18 cellular contexts compared by ENCODE assay signal in the genomic region with DNA sequence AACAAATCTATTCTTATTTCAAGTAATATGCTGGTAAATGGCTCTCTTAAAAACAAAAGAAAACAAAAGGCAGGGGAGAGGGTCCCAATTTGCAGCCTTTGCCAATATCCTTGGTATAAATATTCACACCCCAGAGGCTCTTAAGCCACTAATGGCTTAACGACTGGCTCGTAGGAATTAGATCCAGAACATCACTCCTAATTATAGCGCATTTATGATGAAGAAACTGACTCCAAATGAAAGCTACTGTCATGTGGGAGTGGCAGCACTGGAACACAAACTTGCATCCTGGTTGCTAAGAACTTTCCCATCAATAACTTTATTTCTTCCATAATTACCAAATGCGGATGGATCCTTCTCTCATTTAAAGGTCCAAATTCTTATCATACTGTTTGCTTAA.
DNase-seq lines count a peak whose midpoint lies in the region; ATAC-seq, FAIRE-seq and TF ChIP-seq lines count a peak whose summit lies in the region.
"Had no signal": no experiment of that assay in that cellular context is flagged by ENCODE, and none has a peak within 500 bp of the region (broad histone marks: within the 10 kb centered on the region; RNA-seq: fewer than 3 reads in every experiment).

No MANE protein-coding gene starts in this region.

- TF ChIP-seq CTCF in keratinocyte (optimal IDR thresholded peaks at IDR 0.05 in 1 of 3, IDR thresholded peaks at IDR 0.05 in 1 of 3, conservative IDR thresholded peaks at IDR 0.05 in 1 of 3; ENCODE audit: extremely low read depth in 1 of 3, insufficient read depth in 2 of 3, low read length in 3 of 3) = no peak
- TF ChIP-seq CTCF in foreskin fibroblast (IDR thresholded peaks at IDR 0.05; ENCODE audit: low read depth, low read length) = no peak

- FAIRE-seq in GM19239 (lab: Jason Lieb, UNC) (peak; percentile 45), keratinocyte (lab: Jason Lieb, UNC) (peak; percentile 17)
- FAIRE-seq: A549, H1 had no signal

- no peaks in the 10 kb centered on the region for H4K20me1 ChIP-seq in keratinocyte (ENCODE audit: control insufficient read depth, extremely low read depth, insufficient read depth, low read length)

- H3K27ac Mint-ChIP-seq in stimulated activated naive CD8-positive, alpha-beta T cell treated with anti-CD3 and anti-CD28 coated beads, Interleukin-15, amount 100 ng/mL, for 72 hours = no peak overlapping the region

- dilution Hi-C loops in keratinocyte (cut with MboI; ENCODE audit: extremely low pct_ligation_motif_present, low sequenced_read_pairs) = no loop called here

- H3K27ac ChIP-seq in keratinocyte (ENCODE audit: control insufficient read depth, insufficient read depth, low read length) (no peak overlapping the region), substantia nigra (ENCODE audit: low read depth, low read length, poor library complexity, severe bottlenecking) (peak overlapping the region; percentile 69)
- H3K27ac ChIP-seq: 22Rv1, A549, C4-2B had no signal

- peaks cover 50% of the 10 kb centered on the region for H3K79me2 ChIP-seq in keratinocyte (ENCODE audit: control insufficient read depth, insufficient read depth, low read length)

- no peaks in the 10 kb centered on the region for H3K27me3 Mint-ChIP-seq in stimulated activated naive CD8-positive, alpha-beta T cell treated with anti-CD3 and anti-CD28 coated beads, Interleukin-15, amount 100 ng/mL, for 72 hours
- H3K27me3 Mint-ChIP-seq: CD4-positive, alpha-beta T cell had no signal

- H3K36me3 ChIP-seq in keratinocyte (ENCODE audit: control insufficient read depth in 2 of 2, extremely low read depth in 1 of 2, insufficient read depth in 2 of 2, low read length in 2 of 2) = no peaks in the 10 kb centered on the region

- H3K4me1 ChIP-seq in keratinocyte (ENCODE audit: control insufficient read depth, extremely low read depth, insufficient read depth, low read length) = peaks cover 10% of the 10 kb centered on the region
- H3K4me1 ChIP-seq: A549, Caco-2 had no signal

- H3K4me3 ChIP-seq in keratinocyte (ENCODE audit: control insufficient read depth in 2 of 3, extremely low read depth in 1 of 3, insufficient read depth in 2 of 3, low read depth in 1 of 3, low read length in 3 of 3) (no peak overlapping the region), foreskin fibroblast (ENCODE audit: low read depth in 1 of 2, low read length in 2 of 2) (no peak overlapping the region)
- H3K4me3 ChIP-seq: A549 had no signal

- no peak overlapping the region for H3K4me2 ChIP-seq in keratinocyte (ENCODE audit: control insufficient read depth, extremely low read depth, insufficient read depth, low read depth, low read length)
- H3K4me2 ChIP-seq: A549 had no signal

- no peaks in the 10 kb centered on the region for H3K27me3 ChIP-seq in keratinocyte (ENCODE audit: control insufficient read depth, extremely low read depth, insufficient read depth, low read length)

- H3K9ac ChIP-seq in keratinocyte (ENCODE audit: control insufficient read depth, extremely low read depth, insufficient read depth, low read length) = no peak overlapping the region

- no peak overlapping the region for H3K4me3 Mint-ChIP-seq in stimulated activated naive CD8-positive, alpha-beta T cell treated with anti-CD3 and anti-CD28 coated beads, Interleukin-15, amount 100 ng/mL, for 72 hours
- H3K4me3 Mint-ChIP-seq: CD4-positive, alpha-beta T cell; H9 had no signal

- no peaks in the 10 kb centered on the region for H3K9me3 ChIP-seq in keratinocyte (ENCODE audit: control insufficient read depth, low read depth, low read length)
- H3K9me3 ChIP-seq: A549, Caco-2 had no signal

- H3K9me3 Mint-ChIP-seq in stimulated activated naive CD8-positive, alpha-beta T cell treated with anti-CD3 and anti-CD28 coated beads, Interleukin-15, amount 100 ng/mL, for 72 hours = no peaks in the 10 kb centered on the region
- H3K9me3 Mint-ChIP-seq: CD4-positive, alpha-beta T cell; H9 had no signal

- peaks cover 29% of the 10 kb centered on the region for H3K4me1 Mint-ChIP-seq in stimulated activated naive CD8-positive, alpha-beta T cell treated with anti-CD3 and anti-CD28 coated beads, Interleukin-15, amount 100 ng/mL, for 72 hours

- no peaks in the 10 kb centered on the region for H3K9me1 ChIP-seq in keratinocyte (ENCODE audit: control insufficient read depth, extremely low read depth, insufficient read depth, low read length)

- DNase-seq in NCI-H82 (lab: John Stamatoyannopoulos, UW) (peak; percentile 45), NCI-H82 treated with DMSO at 0.1 percent for 48 hours (lab: John Stamatoyannopoulos, UW; ENCODE audit: unreplicated experiment) (no peak), GM19239 (ENCODE audit: insufficient read length, low spot score) (no peak), keratinocyte (ENCODE audit: low read depth, low spot score) (no peak), substantia nigra (lab: John Stamatoyannopoulos, UW) (no peak), foreskin fibroblast (no peak)
- no peak for DNase-seq in stimulated activated naive CD8-positive, alpha-beta T cell treated with anti-CD3 and anti-CD28 coated beads, Interleukin-15, amount 100 ng/mL, for 72 hours
- DNase-seq: AML-193; Caco-2; CD4-positive, alpha-beta T cell; DMS79 treated with DMSO at 0.1 percent for 48 hours; GF-D8; H9 had no signal

- no peak overlapping the region for H2AFZ ChIP-seq in keratinocyte (ENCODE audit: control insufficient read depth, low read length)

- ATAC-seq in HG03097 (IDR thresholded peaks at IDR 0.05; ENCODE audit: low FRiP score, unreplicated experiment) = no peak
- ATAC-seq in stimulated activated naive CD8-positive, alpha-beta T cell treated with anti-CD3 and anti-CD28 coated beads, Interleukin-15, amount 100 ng/mL, for 72 hours = no peak
- ATAC-seq: A549 had no signal
